Comparison of ENCODE assay signal across 20 cellular contexts in genomic region chr16:12172343-12172742, GRCh38.
"Had no signal": no experiment of that assay in that cellular context is flagged by ENCODE, and none has a peak within 500 bp of the region (broad histone marks: within the 10 kb centered on the region; RNA-seq: fewer than 3 reads in every experiment).

No MANE protein-coding gene starts in this region.

- H3K9ac ChIP-seq: SK-N-SH had no signal

- H3K9me3 ChIP-seq: SK-N-SH had no signal

- H3K27ac ChIP-seq: RWPE1 had no signal

- ATAC-seq: Panc1, PC-3 had no signal

- DNase-seq: Karpas-422, KG1, MM.1S, NCI-H1436, NCI-H2029, NCI-H2081 treated with DMSO at 0.1 percent for 48 hours, NCI-H2171, NCI-H226, NCI-H446, NCI-H510A, NCI-H524 treated with DMSO at 0.1 percent for 48 hours, NCI-H69, NCI-H774, PC-3, SHP77, SK-N-SH, SW 1271 had no signal

- H3K9me3 Mint-ChIP-seq: IgD-negative memory B cell had no signal

- H3K4me2 ChIP-seq: SK-N-SH had no signal

- H3K4me3 Mint-ChIP-seq: IgD-negative memory B cell had no signal

- H3K27me3 Mint-ChIP-seq: IgD-negative memory B cell had no signal
